In the genomic region with DNA sequence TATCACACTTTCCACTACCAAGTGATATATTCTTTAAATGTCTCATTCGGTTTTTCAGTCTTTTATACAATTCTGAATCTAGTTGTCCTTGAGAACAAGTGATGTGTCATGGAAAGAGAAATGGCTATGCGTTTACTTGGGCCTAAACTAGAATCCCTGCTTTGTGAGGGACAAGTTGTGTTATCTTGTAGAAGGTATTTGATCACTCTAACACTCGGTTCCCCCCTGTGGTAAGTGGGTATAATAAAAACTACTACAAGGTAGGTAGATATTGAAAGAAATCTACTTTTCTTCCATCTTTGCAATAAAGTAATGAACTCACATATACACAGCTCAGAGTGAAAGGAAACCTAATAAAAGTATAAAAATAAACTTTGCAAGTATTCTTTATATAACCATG, we compare ENCODE assay signal across 23 cellular contexts.
"Had no signal": no experiment of that assay in that cellular context is flagged by ENCODE, and none has a peak within 500 bp of the region (broad histone marks: within the 10 kb centered on the region; RNA-seq: fewer than 3 reads in every experiment).

No MANE protein-coding gene starts in this region.

- H3K4me1 ChIP-seq: gastroesophageal sphincter, spleen had no signal

- H3K9me3 ChIP-seq: gastroesophageal sphincter had no signal

- DNase-seq: activated CD4-positive, alpha-beta T cell treated with anti-CD3 and anti-CD28 coated beads for 1 hour; activated CD4-positive, alpha-beta T cell treated with anti-CD3 and anti-CD28 coated beads, Interleukin-2, amount 50 U/mL, for 1 hour; activated CD8-positive, alpha-beta T cell treated with anti-CD3 and anti-CD28 coated beads for 36 hours; activated gamma-delta T cell treated with Interleukin-2 at 50 U/mL for 16 hours; activated naive CD4-positive, alpha-beta T cell treated with anti-CD3 and anti-CD28 coated beads, Interleukin-2, amount 50 U/mL, for 16 hours; activated T-cell treated with anti-CD3 and anti-CD28 coated beads, Interleukin-2, amount 50 U/mL, for 4 hours; amniotic stem cell; brain microvascular endothelial cell; cortex of kidney; effector memory CD8-positive, alpha-beta T cell; head of caudate nucleus; hippocampal formation; kidney glomerular epithelial cell; posterior cingulate gyrus; right cardiac atrium; spleen; stimulated activated naive CD4-positive, alpha-beta T cell treated with Interleukin-2 at 50 U/mL for 16 hours; trophoblast cell had no signal

- H3K4me3 ChIP-seq: gastroesophageal sphincter, lung, spleen had no signal

- H3K36me3 ChIP-seq: brain microvascular endothelial cell, gastroesophageal sphincter, spleen had no signal

- ATAC-seq: activated CD8-positive, alpha-beta T cell treated with anti-CD3 and anti-CD28 coated beads for 36 hours; activated T-cell treated with anti-CD3 and anti-CD28 coated beads, Interleukin-2, amount 50 U/mL, for 4 hours; activated T-helper 17 cell treated with anti-CD3 and anti-CD28 coated beads, Interleukin-2, amount 50 U/mL, for 72 hours; effector memory CD8-positive, alpha-beta T cell; gastroesophageal sphincter; left lobe of liver; right cardiac atrium had no signal

- H3K27me3 ChIP-seq: brain microvascular endothelial cell, gastroesophageal sphincter, spleen had no signal

- H3K9me3 Mint-ChIP-seq: activated T-cell treated with anti-CD3 and anti-CD28 coated beads, Interleukin-2, amount 50 U/mL, for 4 hours; activated T-helper 17 cell treated with anti-CD3 and anti-CD28 coated beads, Interleukin-2, amount 50 U/mL, for 72 hours; effector memory CD8-positive, alpha-beta T cell; nephron had no signal

- H3K27me3 Mint-ChIP-seq: activated CD8-positive, alpha-beta T cell treated with anti-CD3 and anti-CD28 coated beads for 36 hours; activated T-helper 17 cell treated with anti-CD3 and anti-CD28 coated beads, Interleukin-2, amount 50 U/mL, for 72 hours; effector memory CD8-positive, alpha-beta T cell had no signal

- H3K27ac Mint-ChIP-seq: activated CD8-positive, alpha-beta T cell treated with anti-CD3 and anti-CD28 coated beads for 36 hours; activated T-helper 17 cell treated with anti-CD3 and anti-CD28 coated beads, Interleukin-2, amount 50 U/mL, for 72 hours; effector memory CD8-positive, alpha-beta T cell; nephron had no signal

- H3K27ac ChIP-seq: brain microvascular endothelial cell, gastroesophageal sphincter, spleen had no signal

- H3K4me3 Mint-ChIP-seq: activated CD8-positive, alpha-beta T cell treated with anti-CD3 and anti-CD28 coated beads for 36 hours; activated T-cell treated with anti-CD3 and anti-CD28 coated beads, Interleukin-2, amount 50 U/mL, for 4 hours; activated T-helper 17 cell treated with anti-CD3 and anti-CD28 coated beads, Interleukin-2, amount 50 U/mL, for 72 hours; effector memory CD8-positive, alpha-beta T cell; nephron had no signal
